19 cellular contexts compared by ENCODE assay signal in the genomic region with DNA sequence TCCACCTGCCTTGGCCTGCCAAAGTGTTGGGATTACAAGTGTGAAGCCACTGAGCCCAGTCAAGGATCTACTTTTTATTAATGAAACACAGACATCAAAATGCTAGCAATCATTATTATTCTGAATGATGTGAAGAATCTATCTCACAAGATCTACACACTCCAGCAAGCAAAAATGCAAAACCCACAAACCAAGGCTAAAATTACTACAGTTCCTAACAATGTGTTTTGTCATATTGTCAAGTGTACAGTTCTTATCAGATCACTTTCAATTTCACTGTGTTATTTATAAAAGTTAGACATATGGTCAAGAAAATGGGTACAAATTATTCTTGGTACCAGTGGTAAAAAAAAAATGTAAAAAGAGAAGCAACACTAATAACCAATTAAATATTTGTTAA.
"Had no signal": no experiment of that assay in that cellular context is flagged by ENCODE, and none has a peak within 500 bp of the region (broad histone marks: within the 10 kb centered on the region; RNA-seq: fewer than 3 reads in every experiment).

No MANE protein-coding gene starts in this region.

- ATAC-seq: activated T-helper 17 cell treated with anti-CD3 and anti-CD28 coated beads, Interleukin-2, amount 50 U/mL, for 72 hours; body of pancreas; foreskin keratinocyte; left lobe of liver; lower lobe of right lung; naive thymus-derived CD4-positive, alpha-beta T cell; stimulated activated memory B cell treated with anti-CD40 and anti-IgM and Interleukin-4, amounts not matched to agents 10 μg/mL and 1 μg/mL and 100 μg/mL, for 72 hours had no signal

- H3K9me3 ChIP-seq: body of pancreas, lower lobe of right lung, sigmoid colon, transverse colon had no signal

- H3K27ac ChIP-seq: cardiac muscle cell, foreskin keratinocyte, lower lobe of right lung, sigmoid colon, transverse colon had no signal

- H3K9me3 Mint-ChIP-seq: activated T-helper 17 cell treated with anti-CD3 and anti-CD28 coated beads, Interleukin-2, amount 50 U/mL, for 72 hours; dendritic cell treated with granulocyte-macrophage colony-stimulating factor and Interleukin-4, amounts not matched to agents 40 ng/mL and 50 ng/mL, for 4 days; stimulated activated memory B cell treated with anti-CD40 and anti-IgM and Interleukin-4, amounts not matched to agents 10 μg/mL and 1 μg/mL and 100 μg/mL, for 72 hours had no signal

- H3K4me3 Mint-ChIP-seq: activated T-helper 17 cell treated with anti-CD3 and anti-CD28 coated beads, Interleukin-2, amount 50 U/mL, for 72 hours; dendritic cell treated with granulocyte-macrophage colony-stimulating factor and Interleukin-4, amounts not matched to agents 40 ng/mL and 50 ng/mL, for 4 days; naive thymus-derived CD4-positive, alpha-beta T cell; stimulated activated memory B cell treated with anti-CD40 and anti-IgM and Interleukin-4, amounts not matched to agents 10 μg/mL and 1 μg/mL and 100 μg/mL, for 72 hours had no signal

- DNase-seq: anterior cingulate cortex; body of pancreas; effector CD8-positive, alpha-beta T cell; foreskin keratinocyte; kidney; lower lobe of right lung; naive thymus-derived CD4-positive, alpha-beta T cell; retina; sigmoid colon; stimulated activated CD4-positive, alpha-beta T cell treated with anti-CD3 and anti-CD28 coated beads, Interleukin-15, amount 100 ng/mL, for 24 hours; T-helper 9 cell; transverse colon had no signal

- H3K27ac Mint-ChIP-seq: dendritic cell treated with granulocyte-macrophage colony-stimulating factor and Interleukin-4, amounts not matched to agents 40 ng/mL and 50 ng/mL, for 4 days; stimulated activated memory B cell treated with anti-CD40 and anti-IgM and Interleukin-4, amounts not matched to agents 10 μg/mL and 1 μg/mL and 100 μg/mL, for 72 hours had no signal

- H3K27me3 Mint-ChIP-seq: activated T-helper 17 cell treated with anti-CD3 and anti-CD28 coated beads, Interleukin-2, amount 50 U/mL, for 72 hours; dendritic cell treated with granulocyte-macrophage colony-stimulating factor and Interleukin-4, amounts not matched to agents 40 ng/mL and 50 ng/mL, for 4 days; naive thymus-derived CD4-positive, alpha-beta T cell; progenitor cell of endocrine pancreas; stimulated activated memory B cell treated with anti-CD40 and anti-IgM and Interleukin-4, amounts not matched to agents 10 μg/mL and 1 μg/mL and 100 μg/mL, for 72 hours had no signal

- H3K27me3 ChIP-seq: body of pancreas, cardiac muscle cell, foreskin keratinocyte, sigmoid colon, transverse colon had no signal

- H3K4me3 ChIP-seq: body of pancreas, cardiac muscle cell, lower lobe of right lung, sigmoid colon, smooth muscle cell, transverse colon had no signal
